Comparison of ENCODE assay signal across 34 cellular contexts in genomic region chr6:85291326-85291725, GRCh38.
"Had no signal": no experiment of that assay in that cellular context is flagged by ENCODE, and none has a peak within 500 bp of the region (broad histone marks: within the 10 kb centered on the region; RNA-seq: fewer than 3 reads in every experiment).

No MANE protein-coding gene starts in this region.

- H3K36me3 ChIP-seq: MG63 had no signal

- DNase-seq: Karpas-422, Kasumi-1, MG63, MM.1S, MV-4-11, NCI-H1048, NCI-H1092, NCI-H1092 treated with DMSO at 0.1 percent for 48 hours, NCI-H1105, NCI-H1105 treated with DMSO at 0.1 percent for 48 hours, NCI-H1417, NCI-H1417 treated with DMSO at 0.1 percent for 48 hours, NCI-H1436, NCI-H1436 treated with DMSO at 0.1 percent for 48 hours, NCI-H146, NCI-H1694, NCI-H1694 treated with DMSO at 0.1 percent for 48 hours, NCI-H187, NCI-H187 treated with DMSO at 0.1 percent for 48 hours, NCI-H1930, NCI-H2029, NCI-H2029 treated with DMSO at 0.1 percent for 48 hours, NCI-H2081, NCI-H2081 treated with DMSO at 0.1 percent for 48 hours, NCI-H2107, NCI-H2171, NCI-H2171 treated with DMSO at 0.1 percent for 48 hours, NCI-H2227 treated with DMSO at 0.1 percent for 48 hours, NCI-H226, NCI-H345, NCI-H446, NCI-H446 treated with DMSO at 0.1 percent for 48 hours, NCI-H510A, NCI-H510A treated with DMSO at 0.1 percent for 48 hours had no signal

- H3K27me3 ChIP-seq: MG63 had no signal

- H3K4me3 ChIP-seq: MG63 had no signal

- H3K9me3 ChIP-seq: MG63 had no signal
